17 cellular contexts compared by ENCODE assay signal in genomic region chr21:43173438-43173837, GRCh38. TPM values are rescaled to one million over a fixed set of nuclear protein-coding genes. Genes with fewer than 3 reads are reported as not detected.
"Had no signal": no experiment of that assay in that cellular context is flagged by ENCODE, and none has a peak within 500 bp of the region (broad histone marks: within the 10 kb centered on the region; RNA-seq: fewer than 3 reads in every experiment).

No MANE protein-coding gene starts in this region.

RNA-seq across cellular contexts. Expression of gene CRYAA, which starts 4.6 kb away (rescaled TPM):
- total RNA-seq: activated T-helper 1 cell treated with anti-CD3 and anti-CD28 coated beads, Interleukin-12 subunit alpha, Interleukin-12 subunit beta, Interleukin-2, Interleukin-4 antibody, amounts not matched to agents 30 ng/mL and 10 ng/mL and 1 ng/mL, durations not matched to agents 14 hours and 24 hours and 36 hours; astrocyte; chondrocyte; fibroblast of lung; left cardiac atrium; mammary epithelial cell; naive thymus-derived CD8-positive, alpha-beta T cell; occipital lobe; psoas muscle; sigmoid colon; subcutaneous adipose tissue; T-helper 1 cell treated with Interleukin-12 subunit alpha and Interleukin-12 subunit beta and Interleukin-4 antibody, amounts not matched to agents 30 ng/mL and 1 ng/mL, for 36 hours; thoracic aorta; uterus had no signal
- polyA plus RNA-seq: esophagus; fibroblast of lung; keratinocyte; mammary epithelial cell; naive thymus-derived CD8-positive, alpha-beta T cell; psoas muscle; sigmoid colon; small intestine had no signal
